ENCODE assay signal across 28 cellular contexts in the genomic region with DNA sequence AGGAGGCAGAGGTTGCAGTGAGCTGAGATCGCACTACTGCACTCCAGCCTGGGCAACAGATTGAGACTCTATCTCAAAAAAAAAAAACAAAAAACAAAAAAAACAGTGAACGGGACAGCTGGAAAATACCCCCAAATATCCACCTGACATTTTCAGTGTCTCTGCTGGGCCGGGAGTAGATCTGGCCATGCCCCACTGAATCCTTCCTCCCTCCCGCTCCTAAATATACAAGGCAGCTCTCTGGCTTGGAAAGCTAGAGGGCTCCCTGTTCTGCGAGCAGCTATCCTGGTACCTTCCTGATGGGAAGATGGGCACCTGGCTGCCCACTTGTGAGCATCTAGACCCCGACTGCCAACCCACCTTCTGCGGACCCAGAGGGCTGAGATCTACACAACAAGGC. TPM values are rescaled to one million over a fixed set of nuclear protein-coding genes. Genes with fewer than 3 reads are reported as not detected.
DNase-seq lines count a peak whose midpoint lies in the region; ATAC-seq, FAIRE-seq and TF ChIP-seq lines count a peak whose summit lies in the region.
"Had no signal": no experiment of that assay in that cellular context is flagged by ENCODE, and none has a peak within 500 bp of the region (broad histone marks: within the 10 kb centered on the region; RNA-seq: fewer than 3 reads in every experiment).

No MANE protein-coding gene starts in this region.

- TF ChIP-seq EP300 in A549 (IDR thresholded peaks at IDR 0.05) (no peak), esophagus muscularis mucosa (IDR thresholded peaks at IDR 0.05) (no peak)

- DNase-seq in A549 (ENCODE audit: low read depth in 1 of 2, low spot score in 1 of 2) (no peak), esophagus muscularis mucosa (ENCODE audit: extremely low spot score) (no peak), osteocyte (ENCODE audit: extremely low spot score, unreplicated experiment) (no peak), HEK293T (ENCODE audit: extremely low spot score) (no peak), body of pancreas (no peak), NCI-H1417 treated with DMSO at 0.1 percent for 48 hours (lab: John Stamatoyannopoulos, UW) (no peak)
- DNase-seq in stimulated activated CD4-positive, alpha-beta T cell treated with anti-CD3 and anti-CD28 coated beads, Interleukin-4, amount 100 ng/mL, for 24 hours, result no peak
- DNase-seq: activated CD8-positive, alpha-beta memory T cell treated with anti-CD3 and anti-CD28 coated beads, Interleukin-2, amount 50 U/mL, for 4 hours; activated effector memory CD4-positive, alpha-beta T cell treated with anti-CD3 and anti-CD28 coated beads, Interleukin-2, amount 50 U/mL, for 16 hours; effector memory CD4-positive, alpha-beta T cell; EL; hippocampal formation; immature natural killer cell; left ventricle myocardium superior; midbrain; naive thymus-derived CD8-positive, alpha-beta T cell; NCI-H1092; NCI-H1930; OCI-M1; right lobe of liver; stimulated activated CD4-positive, alpha-beta T cell treated with anti-CD3 and anti-CD28 coated beads, Interleukin-15, amount 100 ng/mL, for 24 hours; T1000 had no signal

- peaks cover 61% of the 10 kb centered on the region for H3K4me1 Mint-ChIP-seq in osteocyte (ENCODE audit: unreplicated experiment)

- H3K36me3 ChIP-seq in KMS-11 (ENCODE audit: insufficient read depth) (no peaks in the 10 kb centered on the region), esophagus muscularis mucosa (peaks cover 0 to 13% (median 4%) of the 10 kb centered on the region in 4 donors), body of pancreas (replicated peaks in 1 of 2; ENCODE audit: insufficient read depth in 1 of 2, low read depth in 2 of 2) (no peaks in the 10 kb centered on the region)
- H3K36me3 ChIP-seq: right lobe of liver had no signal

- CTCF ChIA-PET in A549 (lab: Yijun Ruan, JAX) (interaction anchor here (0.7 to 0.8 kb wide), 2 partner anchors 9 to 10 kb away, joined by 3 read pairs; no protein-coding TSS in a partner anchor), HEK293T (lab: Yijun Ruan, JAX) (no interaction called here)

- H3K4me3 Mint-ChIP-seq in osteocyte (ENCODE audit: unreplicated experiment), result no peak overlapping the region
- H3K4me3 Mint-ChIP-seq: immature natural killer cell; naive thymus-derived CD8-positive, alpha-beta T cell had no signal

- H3K4me1 ChIP-seq in A549 (peaks cover 66% of the 10 kb centered on the region), KMS-11 (ENCODE audit: low read depth, poor library complexity, severe bottlenecking) (peaks cover 68% of the 10 kb centered on the region), esophagus muscularis mucosa (peaks cover 21 to 100% (median 98%) of the 10 kb centered on the region in 4 donors), body of pancreas (no peaks in the 10 kb centered on the region)
- H3K4me1 ChIP-seq: right lobe of liver had no signal

- no peak overlapping the region for H3K9ac ChIP-seq in KMS-11

- WGBS in A549 (ENCODE audit: missing lambda C conversion rate), result 67% methylated on average over 7 of the region's 7 CpGs
- WGBS in esophagus muscularis mucosa, result 64% methylated on average over 7 of the region's 7 CpGs
- 79 to 83% methylated on average over 7 of the region's 7 CpGs for WGBS in body of pancreas, 2 donors

- H3K36me3 Mint-ChIP-seq in osteocyte (ENCODE audit: unreplicated experiment), result peaks cover 5% of the 10 kb centered on the region
- H3K36me3 Mint-ChIP-seq: immature natural killer cell; naive thymus-derived CD8-positive, alpha-beta T cell had no signal

- H4K20me1 ChIP-seq in KMS-11 (ENCODE audit: insufficient read depth), result no peaks in the 10 kb centered on the region

- H3K27ac Mint-ChIP-seq in osteocyte (ENCODE audit: unreplicated experiment), result peak overlapping the region; percentile 96
- H3K27ac Mint-ChIP-seq: immature natural killer cell; naive thymus-derived CD8-positive, alpha-beta T cell had no signal

- POLR2A ChIA-PET in A549 (lab: Yijun Ruan, JAX) (no interaction called here), HEK293T (lab: Yijun Ruan, JAX) (no interaction called here)

- intact Hi-C loops in esophagus muscularis mucosa (cut with DNase I), result no loop called here
- intact Hi-C loops in body of pancreas (cut with DNase I), result no loop called here

- H3K27me3 Mint-ChIP-seq in osteocyte (ENCODE audit: unreplicated experiment), result no peaks in the 10 kb centered on the region
- H3K27me3 Mint-ChIP-seq: naive thymus-derived CD8-positive, alpha-beta T cell had no signal

- no peak for FAIRE-seq in A549 (lab: Jason Lieb, UNC)
- FAIRE-seq: D721Med, frontal cortex had no signal

- H3K4me2 ChIP-seq in A549, result peak overlapping the region; percentile 87; the same call in 1 of the 3 replicates
- peak overlapping the region; percentile 96 for H3K4me2 ChIP-seq in KMS-11

- H3K27ac ChIP-seq in A549 (peak overlapping the region; percentile 92 to 93; a peak in 5 of 6 replicates), KMS-11 (peak overlapping the region; percentile 84; the same call in 1 of the 2 replicates), esophagus muscularis mucosa (replicated peaks in 1 of 4) (peak overlapping the region; percentile 65 to 87 (median 76)), body of pancreas (no peak overlapping the region)
- H3K27ac ChIP-seq: C4-2B, HL-60, right lobe of liver had no signal

- no peaks in the 10 kb centered on the region for H3K9me3 ChIP-seq in A549
- no peaks in the 10 kb centered on the region for H3K9me3 ChIP-seq in esophagus muscularis mucosa
- H3K9me3 ChIP-seq in body of pancreas, result no peaks in the 10 kb centered on the region
- H3K9me3 ChIP-seq: right lobe of liver had no signal

- no peak for TF ChIP-seq RAD21 in A549 (conservative IDR thresholded peaks at IDR 0.05 in 1 of 2, IDR thresholded peaks at IDR 0.05 in 1 of 2)

- H3K27me3 ChIP-seq in KMS-11 (ENCODE audit: insufficient read depth, low read depth) (no peaks in the 10 kb centered on the region), esophagus muscularis mucosa (no peaks in the 10 kb centered on the region), body of pancreas (no peaks in the 10 kb centered on the region)
- H3K27me3 ChIP-seq: right lobe of liver had no signal

- ATAC-seq in A549 (no peak), body of pancreas (no peak)
- ATAC-seq: left ventricle myocardium superior; naive thymus-derived CD8-positive, alpha-beta T cell; right lobe of liver; Right ventricle myocardium inferior had no signal

- no peak overlapping the region for H3K4me3 ChIP-seq in A549
- H3K4me3 ChIP-seq in KMS-11 (IDR thresholded peaks at IDR 0.05; ENCODE audit: insufficient read depth, low read depth, low read length), result no peak overlapping the region
- no peak overlapping the region for H3K4me3 ChIP-seq in esophagus muscularis mucosa
- no peak overlapping the region for H3K4me3 ChIP-seq in body of pancreas
- H3K4me3 ChIP-seq: right lobe of liver had no signal

- peaks cover 53% of the 10 kb centered on the region for H3K79me2 ChIP-seq in KMS-11 (ENCODE audit: insufficient read depth, low read depth)

- TF ChIP-seq POLR2A in A549 (IDR thresholded peaks at IDR 0.05; ENCODE audit: low read length) (no peak), esophagus muscularis mucosa (IDR thresholded peaks at IDR 0.05; ENCODE audit: low read depth) (no peak), body of pancreas (IDR thresholded peaks at IDR 0.05) (no peak)

- H3K9me3 Mint-ChIP-seq in osteocyte (ENCODE audit: unreplicated experiment), result no peaks in the 10 kb centered on the region
- H3K9me3 Mint-ChIP-seq: naive thymus-derived CD8-positive, alpha-beta T cell had no signal

- no peak overlapping the region for H2AFZ ChIP-seq in KMS-11 (ENCODE audit: low read depth)

- TF ChIP-seq CTCF in A549 (IDR thresholded peaks at IDR 0.05) (no peak), KMS-11 (conservative IDR thresholded peaks at IDR 0.05; ENCODE audit: low read depth, low read length) (no peak), esophagus muscularis mucosa (IDR thresholded peaks at IDR 0.05) (no peak), osteocyte (IDR thresholded peaks at IDR 0.05) (no peak), body of pancreas (IDR thresholded peaks at IDR 0.05) (no peak)

TF ChIP-seq in A549, 52 proteins besides CTCF, POLR2A, EP300 and RAD21 (continues in another document):
- TF ChIP-seq, protein P1, sequence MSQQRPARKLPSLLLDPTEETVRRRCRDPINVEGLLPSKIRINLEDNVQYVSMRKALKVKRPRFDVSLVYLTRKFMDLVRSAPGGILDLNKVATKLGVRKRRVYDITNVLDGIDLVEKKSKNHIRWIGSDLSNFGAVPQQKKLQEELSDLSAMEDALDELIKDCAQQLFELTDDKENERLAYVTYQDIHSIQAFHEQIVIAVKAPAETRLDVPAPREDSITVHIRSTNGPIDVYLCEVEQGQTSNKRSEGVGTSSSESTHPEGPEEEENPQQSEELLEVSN (IDR thresholded peaks at IDR 0.05; ENCODE audit: borderline replicate concordance, low read depth), result no peak
- TF ChIP-seq TFCP2L1 (CRISPR knock-in tag; IDR thresholded peaks at IDR 0.05) (no peak), KDM5A (IDR thresholded peaks at IDR 0.05) (no peak), ZC3H11A (IDR thresholded peaks at IDR 0.05) (no peak), CHD2 (IDR thresholded peaks at IDR 0.05; ENCODE audit: low read length, partially characterized antibody) (no peak), GATA3 (IDR thresholded peaks at IDR 0.05; ENCODE audit: borderline replicate concordance) (no peak), RARB (CRISPR knock-in tag; IDR thresholded peaks at IDR 0.05) (no peak)

TF ChIP-seq in HEK293T, 16 proteins besides CTCF, POLR2A, EP300 and RAD21:
- TF ChIP-seq HDGF (IDR thresholded peaks at IDR 0.05; ENCODE audit: borderline replicate concordance), result no peak
- TF ChIP-seq NFRKB (IDR thresholded peaks at IDR 0.05), result no peak
- no peak for TF ChIP-seq LEF1 (IDR thresholded peaks at IDR 0.05; ENCODE audit: borderline replicate concordance)
- TF ChIP-seq CTBP1 (IDR thresholded peaks at IDR 0.05; ENCODE audit: borderline replicate concordance), result no peak
- TF ChIP-seq ZNF384 (IDR thresholded peaks at IDR 0.05), result no peak
- TF ChIP-seq FOXK2 (IDR thresholded peaks at IDR 0.05), result no peak
- no peak for TF ChIP-seq L3MBTL2 (conservative IDR thresholded peaks at IDR 0.05)
- TF ChIP-seq ELF4 (IDR thresholded peaks at IDR 0.05), result no peak
- no peak for TF ChIP-seq FOXM1 (IDR thresholded peaks at IDR 0.05; ENCODE audit: borderline replicate concordance)
- no peak for TF ChIP-seq BHLHE40 (IDR thresholded peaks at IDR 0.05; ENCODE audit: borderline replicate concordance)

RNA-seq across cellular contexts. Expression of a gene that starts 21.4 kb away (rescaled TPM):
- 19.4 and 23.7 TPM in 2 replicates for polyA plus RNA-seq in A549 (2011; rRNA removed)
- 20.5 and 26.4 TPM in 2 replicates for polyA plus RNA-seq in A549 (2012; cell fraction: cytosol; rRNA removed)
- polyA plus RNA-seq in A549 (2012; cell fraction: nucleus; rRNA removed), result 21.7 and 23.4 TPM in 2 replicates
- polyA plus RNA-seq in A549 (2017; fragmentation: RNase III; extraction: RNeasy Plus Mini Kit Qiagen cat#74134 plus additional on column Dnase treatment), result 16.9 to 25.3 TPM (median 22.3 TPM) in 3 replicates
- polyA minus RNA-seq in A549 (2011; rRNA and poly(A)+ RNA removed), result 39.6 and 39.8 TPM in 2 replicates
- 100 to 1,000 TPM in 2 of 4 donors, 10 to 100 TPM in 2; 61.0 to 104 (median 97.4) TPM for total RNA-seq in esophagus muscularis mucosa
- total RNA-seq in osteocyte, result 52.8 and 63.2 TPM in 2 replicates
- total RNA-seq in body of pancreas, result 10 to 100 TPM; 14.5 to 16.5 TPM

Comparison
In these comparisons a context has a peak if more than half of its experiments do, and no peak if none do; other contexts are left out.
1. H3K27ac ChIP-seq: peak in A549 (2 of 2), KMS-11 (single experiment) and esophagus muscularis mucosa (4 of 4); none in body of pancreas (0 of 4).